1 cellular context compared by ENCODE assay signal in the genomic region with DNA sequence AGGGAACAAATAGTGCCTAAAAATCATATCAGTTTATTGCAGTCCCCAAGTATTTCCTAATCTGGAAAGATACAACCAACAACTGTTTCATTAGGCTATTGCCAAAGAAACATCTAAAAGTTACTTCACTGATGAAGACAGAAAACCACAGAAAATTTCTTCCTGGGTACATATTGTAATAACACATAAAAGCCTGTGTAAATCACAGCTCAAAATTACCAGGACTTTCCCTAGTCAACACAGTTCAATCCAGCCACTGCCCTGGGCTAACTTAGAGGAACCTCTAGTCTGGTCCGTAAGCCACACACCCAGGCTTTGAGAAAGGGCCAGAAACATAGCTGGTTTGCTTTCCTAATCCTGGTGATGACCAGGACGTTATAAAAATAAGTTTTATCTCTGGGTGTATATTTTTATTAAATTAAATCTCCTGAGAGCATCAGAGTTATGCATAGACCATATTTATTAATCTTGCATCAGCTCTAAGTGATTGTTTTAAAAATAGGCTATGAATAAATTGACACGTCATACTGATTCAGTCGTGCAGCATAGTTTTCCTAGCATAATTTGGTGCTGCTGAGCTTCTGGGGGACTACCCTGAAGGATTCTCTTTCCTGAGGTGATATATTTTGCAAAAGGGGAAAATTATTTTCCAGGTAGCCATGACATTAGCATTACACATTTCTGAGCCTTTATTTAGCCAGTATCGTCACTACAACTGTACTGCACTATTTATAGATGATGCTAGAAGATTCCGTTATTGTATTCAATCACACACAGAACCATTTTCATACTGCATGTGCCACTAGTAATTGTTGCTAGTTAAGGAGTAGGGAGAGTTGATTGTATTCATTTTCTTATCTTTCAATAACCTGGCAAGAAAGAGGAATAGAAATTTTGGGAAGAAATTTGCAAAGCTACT.
TF ChIP-seq lines count a peak whose summit lies in the region.

No MANE protein-coding gene starts in this region.

TF ChIP-seq in HepG2, 621 proteins besides CTCF, POLR2A, EP300 and RAD21:
- TF ChIP-seq CREB1 (IDR thresholded peaks at IDR 0.05) (0 out of 2 replicates have a peak, but pooled peaks have one; percentile 2), CREB1 (CRISPR knock-in tag; IDR thresholded peaks at IDR 0.05) (no peak), RFXANK (CRISPR knock-in tag; IDR thresholded peaks at IDR 0.05) (no peak)
